10 cellular contexts compared by ENCODE assay signal in the genomic region with DNA sequence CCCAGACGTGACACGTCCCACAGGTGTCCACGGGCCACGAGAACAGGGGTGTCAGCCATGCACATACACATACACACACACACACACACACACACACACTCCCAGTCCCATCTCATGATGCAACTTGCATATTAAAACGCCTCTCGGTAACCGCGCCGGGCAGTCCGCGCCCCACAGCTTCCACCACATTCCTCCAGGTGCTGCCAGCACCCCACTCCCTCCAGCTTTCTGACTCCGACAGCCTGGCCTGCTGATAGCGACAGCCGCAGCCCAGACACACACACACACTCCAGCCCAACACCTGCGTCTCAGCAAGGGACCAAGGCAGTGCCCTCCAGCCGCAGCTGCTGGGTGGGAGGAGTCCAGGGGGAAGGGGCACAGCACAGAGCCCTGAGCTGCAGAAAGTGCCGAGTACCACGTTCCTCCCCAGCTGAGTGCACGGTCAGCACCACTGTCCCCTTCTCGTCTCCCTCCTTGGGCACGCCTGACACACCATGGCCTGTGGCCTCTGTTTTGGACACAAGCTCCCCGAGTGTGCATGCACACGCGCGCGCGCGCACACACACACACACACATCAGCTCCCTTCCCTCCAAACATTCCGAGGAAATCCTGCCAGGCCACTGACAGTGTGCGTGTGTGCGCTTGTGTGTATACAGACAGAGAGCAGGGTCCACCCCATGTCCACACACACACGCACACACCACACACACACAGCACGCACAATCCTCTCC. TPM values are rescaled to one million over a fixed set of nuclear protein-coding genes. Genes with fewer than 3 reads are reported as not detected.
A peak's percentile ranks its signal among the peaks of the same experiment; 100 is the strongest.
DNase-seq lines count a peak whose midpoint lies in the region; ATAC-seq, FAIRE-seq and TF ChIP-seq lines count a peak whose summit lies in the region.
"Had no signal": no experiment of that assay in that cellular context is flagged by ENCODE, and none has a peak within 500 bp of the region (broad histone marks: within the 10 kb centered on the region; RNA-seq: fewer than 3 reads in every experiment).

No MANE protein-coding gene starts in this region.

- H3K4me1 ChIP-seq in CD4-positive, alpha-beta memory T cell (ENCODE audit: insufficient read depth, low read length) = peaks cover 16% of the 10 kb centered on the region
- H3K4me1 ChIP-seq in mucosa of descending colon (ENCODE audit: low read depth) = peaks cover 4% of the 10 kb centered on the region
- H3K4me1 ChIP-seq in spleen = peaks cover 2 to 37% (median 17%) of the 10 kb centered on the region in 6 donors

- no peak for DNase-seq in CD4-positive, alpha-beta memory T cell
- DNase-seq in LHCN-M2 (ENCODE audit: low read depth) (peak; percentile 28), bronchial epithelial cell (ENCODE audit: low read depth) (no peak), mucosa of descending colon (no peak), left cardiac atrium (no peak), GM19238 (ENCODE audit: insufficient read length, low spot score) (no peak), left colon (no peak), spleen (no peak)
- DNase-seq: GOT3 had no signal

- peaks cover 3 to 24% (median 13%) of the 10 kb centered on the region in 4 donors for H3K4me1 Mint-ChIP-seq in CD4-positive, alpha-beta memory T cell

- POLR2A ChIA-PET in CD4-positive, alpha-beta memory T cell (lab: Charles Lee; ENCODE audit: partially characterized antibody) = interaction anchor here (0.9 kb wide), 1 partner anchor 161 kb away, joined by 3 read pairs; no protein-coding TSS in a partner anchor

- no peak overlapping the region for H3K4me3 ChIP-seq in CD4-positive, alpha-beta memory T cell (ENCODE audit: low read length in 2 of 2)
- H3K4me3 ChIP-seq in bronchial epithelial cell (ENCODE audit: low read depth, low read length) = peak overlapping the region; percentile 55
- no peak overlapping the region for H3K4me3 ChIP-seq in mucosa of descending colon
- H3K4me3 ChIP-seq in spleen = no peak overlapping the region
- H3K4me3 ChIP-seq: K562 had no signal

- H3K4me3 Mint-ChIP-seq in CD4-positive, alpha-beta memory T cell = peak overlapping the region in 6 of 8 donors; percentile 29 to 70 (median 58)

- H3K27me3 Mint-ChIP-seq in CD4-positive, alpha-beta memory T cell = peaks cover 34 to 37% of the 10 kb centered on the region in 2 donors

- peaks cover 28% of the 10 kb centered on the region for H3K27me3 ChIP-seq in CD4-positive, alpha-beta memory T cell (ENCODE audit: insufficient read depth, low read length)
- H3K27me3 ChIP-seq in bronchial epithelial cell (ENCODE audit: control insufficient read depth, insufficient read depth, low read length) (peaks cover 3% of the 10 kb centered on the region), spleen (replicated peaks in 1 of 7) (peaks cover 6 to 94% (median 60%) of the 10 kb centered on the region in 7 donors)

- H3K27ac ChIP-seq in CD4-positive, alpha-beta memory T cell (ENCODE audit: low read depth, low read length) = no peak overlapping the region
- no peak overlapping the region for H3K27ac ChIP-seq in spleen

- TF ChIP-seq CTCF in bronchial epithelial cell (IDR thresholded peaks at IDR 0.05; ENCODE audit: insufficient read depth, low read length, severe bottlenecking) (no peak), mucosa of descending colon (IDR thresholded peaks at IDR 0.05) (no peak), spleen (IDR thresholded peaks at IDR 0.05 in 8 of 11, conservative IDR thresholded peaks at IDR 0.05 in 3 of 11) (no peak)

- peak; percentile 79 for FAIRE-seq in bronchial epithelial cell (lab: Jason Lieb, UNC)
- FAIRE-seq: K562 had no signal

- CTCF ChIA-PET in CD4-positive, alpha-beta memory T cell (lab: Charles Lee; ENCODE audit: partially characterized antibody) = interaction anchor here (1.7 kb wide), 1 partner anchor 109 kb away, joined by 7 read pairs; no protein-coding TSS in a partner anchor

- 36 to 45% (median 41%) methylated on average over 24 to 33 of the region's 33 CpGs for WGBS in spleen, 5 donors

- intact Hi-C loops in CD4-positive, alpha-beta memory T cell (cut with micrococcal nuclease) = no loop called here
- intact Hi-C loops in mucosa of descending colon (cut with DNase I, micrococcal nuclease) = loop anchor here in 1 of 2 donors (5.0 kb wide), 1 partner anchor 109 kb away; no protein-coding TSS in a partner anchor
- intact Hi-C loops in left cardiac atrium (cut with DNase I) = loop anchor here in 1 of 2 donors (5.0 kb wide), 1 partner anchor 109 kb away; no protein-coding TSS in a partner anchor
- intact Hi-C loops in left colon (cut with DNase I, micrococcal nuclease) = no loop called here
- intact Hi-C loops in spleen (cut with DNase I; ENCODE audit: low total_unique reads) = loop anchor here (10.0 kb wide), 2 partner anchors 91 to 161 kb away; no protein-coding TSS in a partner anchor

- no peak for TF ChIP-seq POLR2A in spleen (IDR thresholded peaks at IDR 0.05)

- H3K36me3 ChIP-seq in CD4-positive, alpha-beta memory T cell (ENCODE audit: insufficient read depth, low read length) = no peaks in the 10 kb centered on the region
- H3K36me3 ChIP-seq in bronchial epithelial cell (ENCODE audit: control insufficient read depth, insufficient read depth, low read length) (no peaks in the 10 kb centered on the region), mucosa of descending colon (ENCODE audit: low read depth) (no peaks in the 10 kb centered on the region), spleen (no peaks in the 10 kb centered on the region)

- ATAC-seq in mucosa of descending colon (peak; percentile 23), left cardiac atrium (no peak), left colon (no peak)
- ATAC-seq: K562 had no signal

- H3K27ac Mint-ChIP-seq in CD4-positive, alpha-beta memory T cell = no peak overlapping the region

- no peaks in the 10 kb centered on the region for H3K9me3 ChIP-seq in CD4-positive, alpha-beta memory T cell (ENCODE audit: control insufficient read depth in 1 of 2, low read length in 2 of 2)
- H3K9me3 ChIP-seq in mucosa of descending colon (no peaks in the 10 kb centered on the region), spleen (no peaks in the 10 kb centered on the region)

- H3K36me3 Mint-ChIP-seq in CD4-positive, alpha-beta memory T cell = no peaks in the 10 kb centered on the region

- H3K9me3 Mint-ChIP-seq in CD4-positive, alpha-beta memory T cell = peaks cover 0 to 2% (median 0%) of the 10 kb centered on the region in 8 donors

RNA-seq across cellular contexts. Expression of gene ELFN2, which starts 1.3 kb away (rescaled TPM):
- total RNA-seq in CD4-positive, alpha-beta memory T cell = under 1 TPM; 0.32 to 0.55 TPM
- polyA plus RNA-seq in CD4-positive, alpha-beta memory T cell = not detected
- total RNA-seq in LHCN-M2 (2014; rRNA removed) (0.17 and 0.32 TPM in 2 replicates), bronchial epithelial cell (0.26 and 0.51 TPM in 2 replicates), mucosa of descending colon (under 1 TPM in 2 of 3 donors, not detected in 1; 0.35 to 0.54 TPM), left cardiac atrium (under 1 TPM in 1 of 2 donors, not detected in 1; 0.05 TPM), left colon (under 1 TPM in 1 of 2 donors, not detected in 1; 0.20 TPM), spleen (under 1 TPM in 6 of 7 donors, not detected in 1; 0.05 to 0.19 (median 0.10) TPM)
- 0.53 TPM for polyA plus RNA-seq in LHCN-M2 (2012)
- under 1 TPM; 0.02 to 0.10 (median 0.02) TPM for polyA plus RNA-seq in spleen
- total RNA-seq: K562 had no signal
- polyA plus RNA-seq: K562 had no signal
